In the genomic region with DNA sequence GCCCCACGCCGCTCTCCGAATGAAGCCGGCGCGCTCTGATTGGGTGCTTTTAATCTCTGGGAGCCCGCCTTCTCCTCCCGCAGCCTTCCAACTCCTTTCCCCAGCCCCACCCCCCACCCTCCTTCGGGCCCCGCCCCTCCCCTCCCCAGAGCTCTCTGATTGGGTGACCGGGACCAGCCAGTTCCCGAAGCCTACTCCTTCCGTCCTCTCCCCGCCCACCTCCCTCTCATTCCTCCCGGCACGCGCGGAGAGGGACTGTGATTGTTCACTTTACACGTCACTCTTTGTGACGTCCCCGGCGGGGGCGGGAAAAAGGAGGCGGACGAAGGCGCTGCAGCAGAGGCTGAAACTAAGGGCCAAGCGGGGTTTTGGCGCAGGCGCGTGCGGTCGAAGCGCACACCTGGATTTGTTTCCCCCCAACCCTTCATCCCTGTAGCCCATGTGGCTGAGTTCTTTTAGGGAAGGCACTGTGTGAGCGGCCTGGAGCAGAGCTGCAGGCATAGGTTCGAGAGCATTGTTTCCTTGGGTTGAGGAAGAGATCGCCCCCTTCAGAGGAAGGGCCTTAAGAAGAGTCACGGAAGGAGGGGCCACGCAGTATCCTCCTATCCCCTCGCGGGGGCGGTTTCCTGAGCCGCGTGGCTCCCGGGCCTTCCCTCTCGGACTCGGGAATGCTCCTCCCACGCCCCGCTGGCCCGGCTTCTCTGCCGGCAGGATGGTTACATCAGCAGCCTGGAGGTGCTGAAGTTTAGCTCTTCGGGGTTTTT, we compare ENCODE assay signal across 8 cellular contexts. TPM values are rescaled to one million over a fixed set of nuclear protein-coding genes. Genes with fewer than 3 reads are reported as not detected.
DNase-seq lines count a peak whose midpoint lies in the region; ATAC-seq and TF ChIP-seq lines count a peak whose summit lies in the region.

Gene MEX3C (minus strand): TSS at position 21 of the 764 bp plus-strand sequence. CDS start 361 bp downstream, outside the sequence.

- H3K4me2 ChIP-seq in fibroblast of lung (ENCODE audit: extremely low read depth, insufficient read depth, low read length), result peak within 1 kb of the TSS; percentile 99

- H3K4me1 Mint-ChIP-seq in activated T-helper 17 cell treated with anti-CD3 and anti-CD28 coated beads, Interleukin-2, amount 50 U/mL, for 72 hours, result peaks cover 15% of the 10 kb centered on the region
- peaks cover 20 to 35% (median 31%) of the 10 kb centered on the region in 7 donors for H3K4me1 Mint-ChIP-seq in naive thymus-derived CD4-positive, alpha-beta T cell
- peaks cover 19 to 31% of the 10 kb centered on the region in 2 donors for H3K4me1 Mint-ChIP-seq in stimulated activated naive B cell treated with anti-CD40 and anti-IgM and Interleukin-4, amounts not matched to agents 10 μg/mL and 1 μg/mL and 100 μg/mL, for 72 hours

- intact Hi-C loops in naive thymus-derived CD4-positive, alpha-beta T cell (cut with micrococcal nuclease), result loop anchor here (1.0 to 10.0 kb wide), 17 partner anchors 13 to 1711 kb away; partner anchors contain the start of genes ACAA2 (in 2 of the 2), CXXC1 (in 2 of the 2), ELAC1 (in 2 of the 2) and MRO (in 2 of the 2)

- no peaks in the 10 kb centered on the region for H3K9me3 Mint-ChIP-seq in activated T-helper 17 cell treated with anti-CD3 and anti-CD28 coated beads, Interleukin-2, amount 50 U/mL, for 72 hours
- peaks cover 0 to 3% (median 0%) of the 10 kb centered on the region in 11 donors for H3K9me3 Mint-ChIP-seq in naive thymus-derived CD4-positive, alpha-beta T cell
- peaks cover 0 to 5% of the 10 kb centered on the region in 2 donors for H3K9me3 Mint-ChIP-seq in stimulated activated naive B cell treated with anti-CD40 and anti-IgM and Interleukin-4, amounts not matched to agents 10 μg/mL and 1 μg/mL and 100 μg/mL, for 72 hours

- peak within 1 kb of the TSS; percentile 72 for H3K9ac ChIP-seq in fibroblast of lung (ENCODE audit: insufficient read depth, low read length)

- ATAC-seq in activated T-helper 17 cell treated with anti-CD3 and anti-CD28 coated beads, Interleukin-2, amount 50 U/mL, for 72 hours (replicated peaks), result peak; percentile 88
- ATAC-seq in naive thymus-derived CD4-positive, alpha-beta T cell, result peak; percentile 90
- peak; percentile 78 for ATAC-seq in stimulated activated naive B cell treated with anti-CD40 and anti-IgM and Interleukin-4, amounts not matched to agents 10 μg/mL and 1 μg/mL and 100 μg/mL, for 72 hours (replicated peaks)

- H3K4me1 ChIP-seq in fibroblast of lung (ENCODE audit: control insufficient read depth, extremely low read depth, insufficient read depth, low read length), result peaks cover 2% of the 10 kb centered on the region
- peaks cover 17% of the 10 kb centered on the region in 2 donors for H3K4me1 ChIP-seq in naive thymus-derived CD4-positive, alpha-beta T cell (ENCODE audit: control insufficient read depth in 2 of 2, insufficient read depth in 2 of 2, low read length in 2 of 2)

- no peaks in the 10 kb centered on the region for H3K27me3 Mint-ChIP-seq in activated T-helper 17 cell treated with anti-CD3 and anti-CD28 coated beads, Interleukin-2, amount 50 U/mL, for 72 hours
- H3K27me3 Mint-ChIP-seq in naive thymus-derived CD4-positive, alpha-beta T cell, result no peaks in the 10 kb centered on the region
- no peaks in the 10 kb centered on the region for H3K27me3 Mint-ChIP-seq in stimulated activated naive B cell treated with anti-CD40 and anti-IgM and Interleukin-4, amounts not matched to agents 10 μg/mL and 1 μg/mL and 100 μg/mL, for 72 hours

- H3K27ac Mint-ChIP-seq in activated T-helper 17 cell treated with anti-CD3 and anti-CD28 coated beads, Interleukin-2, amount 50 U/mL, for 72 hours, result peak within 1 kb of the TSS; percentile 95
- peak within 1 kb of the TSS; percentile 92 to 99 (median 97) for H3K27ac Mint-ChIP-seq in naive thymus-derived CD4-positive, alpha-beta T cell
- peak within 1 kb of the TSS; percentile 97 for H3K27ac Mint-ChIP-seq in stimulated activated naive B cell treated with anti-CD40 and anti-IgM and Interleukin-4, amounts not matched to agents 10 μg/mL and 1 μg/mL and 100 μg/mL, for 72 hours

- DNase-seq in ELR (ENCODE audit: low read depth), result peak; percentile 99
- DNase-seq in H4 (ENCODE audit: low spot score), result peak; percentile 99
- peak; percentile 97 for DNase-seq in LNCaP clone FGC (ENCODE audit: low read depth)
- DNase-seq in RWPE1 (ENCODE audit: low spot score), result peak; percentile 91
- DNase-seq in fibroblast of lung (ENCODE audit: low read depth in 2 of 2), result peak; percentile 99
- peak; percentile 97 to 99 (median 99) for DNase-seq in naive thymus-derived CD4-positive, alpha-beta T cell
- DNase-seq in stimulated activated naive B cell treated with anti-CD40 and anti-IgM and Interleukin-4, amounts not matched to agents 10 μg/mL and 1 μg/mL and 100 μg/mL, for 72 hours, result peak; percentile 99

- CTCF ChIA-PET in RWPE1 (lab: Yijun Ruan, JAX), result interaction anchor here (0.6 to 1.0 kb wide), 2 partner anchors 38 to 1708 kb away, joined by 3 read pairs; no protein-coding TSS in a partner anchor
- CTCF ChIA-PET in naive thymus-derived CD4-positive, alpha-beta T cell (lab: Charles Lee), result interaction anchor here (0.9 to 5.0 kb wide), 4 partner anchors 12 to 87 kb away, joined by 3 to 20 read pairs (median 4); no protein-coding TSS in a partner anchor

- peaks cover 39% of the 10 kb centered on the region for H3K79me2 ChIP-seq in fibroblast of lung (ENCODE audit: control insufficient read depth, insufficient read depth, low read length)

- H3K27me3 ChIP-seq in fibroblast of lung (ENCODE audit: control insufficient read depth, insufficient read depth, low read length), result no peaks in the 10 kb centered on the region
- no peaks in the 10 kb centered on the region for H3K27me3 ChIP-seq in naive thymus-derived CD4-positive, alpha-beta T cell (ENCODE audit: control insufficient read depth in 2 of 2, insufficient read depth in 2 of 2, low read length in 2 of 2)

- H3K4me3 Mint-ChIP-seq in activated T-helper 17 cell treated with anti-CD3 and anti-CD28 coated beads, Interleukin-2, amount 50 U/mL, for 72 hours, result peak within 1 kb of the TSS; percentile 91
- peak within 1 kb of the TSS; percentile 83 to 99 (median 97) for H3K4me3 Mint-ChIP-seq in naive thymus-derived CD4-positive, alpha-beta T cell
- H3K4me3 Mint-ChIP-seq in stimulated activated naive B cell treated with anti-CD40 and anti-IgM and Interleukin-4, amounts not matched to agents 10 μg/mL and 1 μg/mL and 100 μg/mL, for 72 hours, result peak within 1 kb of the TSS; percentile 95 to 96

- H3K27ac ChIP-seq in RWPE1 (peak within 1 kb of the TSS; percentile 96), fibroblast of lung (ENCODE audit: insufficient read depth, low read length) (peak within 1 kb of the TSS; percentile 91)
- peak within 1 kb of the TSS; percentile 80 for H3K27ac ChIP-seq in naive thymus-derived CD4-positive, alpha-beta T cell (ENCODE audit: low read depth, low read length)

- peaks cover 3% of the 10 kb centered on the region for H4K20me1 ChIP-seq in fibroblast of lung (ENCODE audit: control insufficient read depth, extremely low read depth, insufficient read depth, low read length)

- H3K4me3 ChIP-seq in LNCaP clone FGC (ENCODE audit: low read depth, low read length) (peak within 1 kb of the TSS; percentile 90), fibroblast of lung (replicated peaks in 1 of 4; ENCODE audit: control extremely low read depth in 1 of 4, insufficient read depth in 1 of 4, low read depth in 3 of 4, low read length in 4 of 4) (peak within 1 kb of the TSS; percentile 76 to 95 (median 90))
- H3K4me3 ChIP-seq in naive thymus-derived CD4-positive, alpha-beta T cell (ENCODE audit: low read length), result peak within 1 kb of the TSS; percentile 71

- no peaks in the 10 kb centered on the region for H3K36me3 ChIP-seq in fibroblast of lung (ENCODE audit: control insufficient read depth, insufficient read depth, low read length)
- H3K36me3 ChIP-seq in naive thymus-derived CD4-positive, alpha-beta T cell (ENCODE audit: control insufficient read depth in 2 of 3, insufficient read depth in 3 of 3, low read length in 3 of 3), result peaks cover 0 to 4% (median 0%) of the 10 kb centered on the region in 3 experiments

- peaks cover 42% of the 10 kb centered on the region for H3K36me3 Mint-ChIP-seq in activated T-helper 17 cell treated with anti-CD3 and anti-CD28 coated beads, Interleukin-2, amount 50 U/mL, for 72 hours (ENCODE audit: low read depth)
- peaks cover 0 to 12% (median 0%) of the 10 kb centered on the region in 5 donors for H3K36me3 Mint-ChIP-seq in naive thymus-derived CD4-positive, alpha-beta T cell
- H3K36me3 Mint-ChIP-seq in stimulated activated naive B cell treated with anti-CD40 and anti-IgM and Interleukin-4, amounts not matched to agents 10 μg/mL and 1 μg/mL and 100 μg/mL, for 72 hours, result peaks cover 19 to 25% of the 10 kb centered on the region in 2 donors

- no peaks in the 10 kb centered on the region for H3K9me3 ChIP-seq in fibroblast of lung (ENCODE audit: control insufficient read depth, insufficient read depth, low read depth, low read length)
- H3K9me3 ChIP-seq in naive thymus-derived CD4-positive, alpha-beta T cell (ENCODE audit: control insufficient read depth in 2 of 3, low read length in 3 of 3), result no peaks in the 10 kb centered on the region

- peak; percentile 20; the same call in 1 of the 2 replicates for TF ChIP-seq CTCF in LNCaP clone FGC (IDR thresholded peaks at IDR 0.05; ENCODE audit: control insufficient read depth, extremely low read depth, insufficient read depth)
- TF ChIP-seq CTCF in RWPE1 (conservative IDR thresholded peaks at IDR 0.05; ENCODE audit: low read depth), result peak; percentile 16; the same call in 1 of the 2 replicates
- peak; percentile 36 to 40 for TF ChIP-seq CTCF in fibroblast of lung (conservative IDR thresholded peaks at IDR 0.05 in 1 of 2, IDR thresholded peaks at IDR 0.05 in 1 of 2; ENCODE audit: low read depth in 1 of 2, low read length in 2 of 2)

- peak within 1 kb of the TSS; percentile 98 for H2AFZ ChIP-seq in fibroblast of lung (ENCODE audit: low read length)

- POLR2A ChIA-PET in RWPE1 (lab: Yijun Ruan, JAX; ENCODE audit: low non-redundant PET), result interaction anchor here (0.6 to 0.9 kb wide), 3 partner anchors 9 to 327 kb away, joined by 3 to 5 read pairs (median 4); no protein-coding TSS in a partner anchor
- POLR2A ChIA-PET in naive thymus-derived CD4-positive, alpha-beta T cell (lab: Charles Lee), result interaction anchor here (0.7 to 4.2 kb wide), 12 partner anchors 11 to 319 kb away, joined by 3 to 97 read pairs (median 4); partner anchors contain the start of genes ME2 and SMAD4

RNA-seq across cellular contexts. Expression of gene MEX3C, which starts in this region (rescaled TPM):
- 29.1 and 34.2 TPM in 2 replicates for total RNA-seq in H4 (2014; rRNA removed; shearing (Covaris generic))
- 10 to 100 TPM; 46.0 to 46.9 TPM for total RNA-seq in activated T-helper 17 cell treated with anti-CD3 and anti-CD28 coated beads, Interleukin-2, amount 50 U/mL, for 72 hours
- total RNA-seq in fibroblast of lung, result 33.6 and 39.8 TPM in 2 replicates
- polyA plus RNA-seq in fibroblast of lung, result 30.9 and 41.8 TPM in 2 replicates
- 23.1 and 25.8 TPM in 2 replicates for polyA plus RNA-seq in fibroblast of lung (2012)
- polyA minus RNA-seq in fibroblast of lung (ENCODE audit: low replicate concordance), result 8.5 and 21.9 TPM in 2 replicates
- 10 to 100 TPM; 47.1 to 68.8 (median 53.7) TPM for total RNA-seq in naive thymus-derived CD4-positive, alpha-beta T cell
- 1 to 10 TPM; 4.3 to 4.8 TPM for polyA plus RNA-seq in naive thymus-derived CD4-positive, alpha-beta T cell

Comparison
In these comparisons a context has a peak if more than half of its experiments do, and no peak if none do; other contexts are left out.
1. Peak in every context shown above with its lines: DNase-seq, ATAC-seq, H3K4me3 ChIP-seq and H3K27ac ChIP-seq.